In genomic region chr2:237056271-237056875, GRCh38 we compare ENCODE assay signal across 24 cellular contexts. TPM values are rescaled to one million over a fixed set of nuclear protein-coding genes. Genes with fewer than 3 reads are reported as not detected.
DNase-seq lines count a peak whose midpoint lies in the region; ATAC-seq and TF ChIP-seq lines count a peak whose summit lies in the region.
"Had no signal": no experiment of that assay in that cellular context is flagged by ENCODE, and none has a peak within 500 bp of the region (broad histone marks: within the 10 kb centered on the region; RNA-seq: fewer than 3 reads in every experiment).

No MANE protein-coding gene starts in this region.

- H3K9me3 ChIP-seq in OCI-LY7 (ENCODE audit: low read length), result no peaks in the 10 kb centered on the region
- H3K9me3 ChIP-seq: A549; BLaER1 treated with 17β-estradiol and CSF1 and Interleukin-3, amounts not matched to agents 10 nM and 100 nM; Caco-2; SJCRH30 had no signal

- DNase-seq in ELF-1 (ENCODE audit: low read depth, low spot score), result peak; percentile 80
- no peak for DNase-seq in OCI-LY7 (ENCODE audit: low spot score)
- peak; percentile 89 for DNase-seq in islet precursor cell
- DNase-seq in osteocyte (ENCODE audit: extremely low spot score, unreplicated experiment), result peak; percentile 76
- no peak for DNase-seq in activated CD4-positive, CD25-positive, alpha-beta regulatory T cell treated with anti-CD3 and anti-CD28 coated beads, Interleukin-2, amount 50 U/mL, for 72 hours
- no peak for DNase-seq in KG1 (lab: John Stamatoyannopoulos, UW)
- DNase-seq: AML-193; Caco-2; CD4-positive, alpha-beta memory T cell; Karpas-422; MV-4-11; NCI-H1105 treated with DMSO at 0.1 percent for 48 hours; NCI-H1694; NCI-H2029 treated with DMSO at 0.1 percent for 48 hours; NCI-H446 treated with DMSO at 0.1 percent for 48 hours; NCI-H748 treated with DMSO at 0.1 percent for 48 hours; PC-9; SJCRH30 had no signal

- H3K4me3 Mint-ChIP-seq in osteocyte (ENCODE audit: unreplicated experiment), result no peak overlapping the region
- H3K4me3 Mint-ChIP-seq: CD4-positive, alpha-beta memory T cell had no signal

- no peak for TF ChIP-seq CTCF in OCI-LY7 (conservative IDR thresholded peaks at IDR 0.05; ENCODE audit: low read length)
- no peak for TF ChIP-seq CTCF in osteocyte (IDR thresholded peaks at IDR 0.05)

- H3K4me1 ChIP-seq in OCI-LY7 (ENCODE audit: insufficient read depth, low read length, poor library complexity, severe bottlenecking), result peaks cover 66% of the 10 kb centered on the region
- H3K4me1 ChIP-seq: A549, Caco-2 had no signal

- peak overlapping the region; percentile 98 for H3K27ac ChIP-seq in OCI-LY7 (ENCODE audit: low read depth, low read length, poor library complexity, severe bottlenecking)
- H3K27ac ChIP-seq: A549; BLaER1 treated with 17β-estradiol and CSF1 and Interleukin-3, amounts not matched to agents 10 nM and 100 nM; PC-9; SJCRH30 had no signal

- POLR2A ChIA-PET in OCI-LY7 (lab: Charles Lee), result interaction anchor here (1.3 kb wide), 1 partner anchor 30 kb away, joined by 4 read pairs; the partner anchor contains the start of gene COPS8

- H3K27me3 Mint-ChIP-seq in osteocyte (ENCODE audit: unreplicated experiment), result no peaks in the 10 kb centered on the region

- CTCF ChIA-PET in OCI-LY7 (lab: Charles Lee; ENCODE audit: unreplicated experiment), result no interaction called here

- no peak overlapping the region for H3K4me3 ChIP-seq in OCI-LY7 (ENCODE audit: low read depth, low read length, poor library complexity, severe bottlenecking)
- H3K4me3 ChIP-seq: A549; BLaER1 treated with 17β-estradiol and CSF1 and Interleukin-3, amounts not matched to agents 10 nM and 100 nM; PC-9; SJCRH30 had no signal

- H3K27ac Mint-ChIP-seq in osteocyte (ENCODE audit: unreplicated experiment), result no peak overlapping the region
- H3K27ac Mint-ChIP-seq: CD4-positive, alpha-beta memory T cell had no signal

- H4K20me1 ChIP-seq in OCI-LY7 (ENCODE audit: insufficient read depth, low read length), result no peaks in the 10 kb centered on the region
- H4K20me1 ChIP-seq: BLaER1 treated with 17β-estradiol and CSF1 and Interleukin-3, amounts not matched to agents 10 nM and 100 nM had no signal

- H3K36me3 ChIP-seq in OCI-LY7 (ENCODE audit: insufficient read depth, low read length), result no peaks in the 10 kb centered on the region
- H3K36me3 ChIP-seq: BLaER1 treated with 17β-estradiol and CSF1 and Interleukin-3, amounts not matched to agents 10 nM and 100 nM; SJCRH30 had no signal

- no peak for ATAC-seq in GM19023 (IDR thresholded peaks at IDR 0.05; ENCODE audit: unreplicated experiment)
- ATAC-seq in GM18867 (IDR thresholded peaks at IDR 0.05; ENCODE audit: unreplicated experiment), result no peak
- ATAC-seq: A549, Right ventricle myocardium inferior, SK-N-SH treated with all-trans-retinoic acid at 6 μM for 48 hours had no signal

- BruUV-seq in OCI-LY7 (replicated peaks; lab: Mats Ljungman, UMichigan), result no TSS peak

- no peaks in the 10 kb centered on the region for H3K36me3 Mint-ChIP-seq in osteocyte (ENCODE audit: unreplicated experiment)
- H3K36me3 Mint-ChIP-seq: CD4-positive, alpha-beta memory T cell had no signal

- no peaks in the 10 kb centered on the region for H3K9me3 Mint-ChIP-seq in osteocyte (ENCODE audit: unreplicated experiment)
- H3K9me3 Mint-ChIP-seq: CD4-positive, alpha-beta memory T cell had no signal

- peaks cover 6% of the 10 kb centered on the region; the same call in 1 of the 2 replicates for H3K79me2 ChIP-seq in OCI-LY7 (ENCODE audit: insufficient read depth, low read depth, low read length)

- intact Hi-C loops in OCI-LY7 (cut with micrococcal nuclease; ENCODE audit: unreplicated experiment), result no loop called here

- H3K4me2 ChIP-seq in OCI-LY7 (ENCODE audit: low read length), result peak overlapping the region; percentile 87
- H3K4me2 ChIP-seq: A549; BLaER1 treated with 17β-estradiol and CSF1 and Interleukin-3, amounts not matched to agents 10 nM and 100 nM; PC-9 had no signal

- H2AFZ ChIP-seq in OCI-LY7 (ENCODE audit: low read length), result no peak overlapping the region
- H2AFZ ChIP-seq: PC-9 had no signal

- peaks cover 11% of the 10 kb centered on the region for H3K4me1 Mint-ChIP-seq in osteocyte (ENCODE audit: unreplicated experiment)

- H3K9me2 ChIP-seq in OCI-LY7 (ENCODE audit: insufficient read depth, low read length), result no peaks in the 10 kb centered on the region

RNA-seq across cellular contexts. Expression of gene COPS8, which starts 29.3 kb away (rescaled TPM):
- total RNA-seq in OCI-LY7 (2014; rRNA removed; shearing (Covaris generic)), result 113 and 117 TPM in 2 replicates
- total RNA-seq in OCI-LY7 (2022) (57.6 and 58.8 TPM in 2 replicates), osteocyte (104 and 107 TPM in 2 replicates)

Comparison
In these comparisons a context has a peak if more than half of its experiments do, and no peak if none do; other contexts are left out.
1. DNase-seq: peak in ELF-1 (single experiment), islet precursor cell (single experiment) and osteocyte (single experiment); none in OCI-LY7 (single experiment), activated CD4-positive, CD25-positive, alpha-beta regulatory T cell treated with anti-CD3 and anti-CD28 coated beads, Interleukin-2, amount 50 U/mL, for 72 hours (single experiment) and KG1 (single experiment).